Comparison of ENCODE assay signal across 9 cellular contexts in the genomic region with DNA sequence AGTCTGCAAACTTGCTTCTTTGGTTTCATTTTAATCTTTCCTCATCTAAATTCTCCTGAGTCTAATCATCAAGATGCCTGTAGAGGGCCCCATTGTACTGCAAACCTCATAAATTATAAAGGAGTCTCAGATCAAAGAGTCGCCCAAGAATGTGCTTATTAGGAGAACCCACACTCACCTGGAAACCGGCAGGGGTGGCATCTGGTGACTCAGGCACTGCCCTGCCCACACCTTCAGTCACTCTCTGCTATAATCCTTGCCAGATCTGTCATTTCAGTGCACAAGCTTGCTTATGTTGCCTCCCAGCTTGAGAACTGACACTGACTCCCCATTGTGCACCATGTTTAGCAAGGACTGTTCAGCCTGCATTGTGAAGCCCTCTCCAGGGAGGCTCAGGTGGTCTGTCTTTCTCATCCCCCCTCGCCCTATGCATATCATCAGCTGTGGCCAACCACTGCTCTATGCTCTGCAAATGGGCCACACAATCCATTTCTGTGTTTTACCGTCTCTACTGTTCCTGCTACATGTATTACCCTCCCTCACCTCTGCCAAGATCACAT. TPM values are rescaled to one million over a fixed set of nuclear protein-coding genes. Genes with fewer than 3 reads are reported as not detected.
DNase-seq lines count a peak whose midpoint lies in the region; ATAC-seq, FAIRE-seq and TF ChIP-seq lines count a peak whose summit lies in the region.
"Had no signal": no experiment of that assay in that cellular context is flagged by ENCODE, and none has a peak within 500 bp of the region (broad histone marks: within the 10 kb centered on the region; RNA-seq: fewer than 3 reads in every experiment).

No MANE protein-coding gene starts in this region.

- TF ChIP-seq CTCF in CD14-positive monocyte (IDR thresholded peaks at IDR 0.05) = peak; percentile 81
- TF ChIP-seq CTCF in activated CD8-positive, alpha-beta T cell treated with anti-CD3 and anti-CD28 coated beads for 36 hours (IDR thresholded peaks at IDR 0.05) = peak; percentile 51
- TF ChIP-seq CTCF in fibroblast of villous mesenchyme (IDR thresholded peaks at IDR 0.05; ENCODE audit: insufficient read depth, low read depth, low read length) = peak; percentile 70
- peak; percentile 61 for TF ChIP-seq CTCF in progenitor cell of endocrine pancreas (IDR thresholded peaks at IDR 0.05; ENCODE audit: unreplicated experiment)

- no peak overlapping the region for H3K4me3 ChIP-seq in fibroblast of villous mesenchyme (ENCODE audit: low read depth, low read length)
- H3K4me3 ChIP-seq: SK-N-MC had no signal

- no peak for FAIRE-seq in GM19239 (lab: Jason Lieb, UNC)

- H3K36me3 Mint-ChIP-seq in CD14-positive monocyte = no peaks in the 10 kb centered on the region
- no peaks in the 10 kb centered on the region for H3K36me3 Mint-ChIP-seq in activated CD8-positive, alpha-beta T cell treated with anti-CD3 and anti-CD28 coated beads for 36 hours (ENCODE audit: low read depth)
- H3K36me3 Mint-ChIP-seq in progenitor cell of endocrine pancreas (ENCODE audit: insufficient read depth) = no peaks in the 10 kb centered on the region

- CTCF ChIA-PET in activated CD8-positive, alpha-beta T cell treated with anti-CD3 and anti-CD28 coated beads for 36 hours (lab: Charles Lee) = interaction anchor here (0.6 to 2.5 kb wide), 17 partner anchors 10 to 355 kb away, joined by 3 to 15 read pairs (median 3); a partner anchor contains a TSS

- peak; percentile 80 for ATAC-seq in GM18519 (IDR thresholded peaks at IDR 0.05; ENCODE audit: low FRiP score, unreplicated experiment)
- peak; percentile 82 for ATAC-seq in HG02981 (IDR thresholded peaks at IDR 0.05; ENCODE audit: unreplicated experiment)
- ATAC-seq in activated CD8-positive, alpha-beta T cell treated with anti-CD3 and anti-CD28 coated beads for 36 hours = peak; percentile 94

- peaks cover 0 to 2% (median 0%) of the 10 kb centered on the region in 3 donors for H3K27me3 Mint-ChIP-seq in CD14-positive monocyte (ENCODE audit: low read depth in 3 of 3)
- H3K27me3 Mint-ChIP-seq in activated CD8-positive, alpha-beta T cell treated with anti-CD3 and anti-CD28 coated beads for 36 hours = peaks cover 15% of the 10 kb centered on the region
- H3K27me3 Mint-ChIP-seq in progenitor cell of endocrine pancreas = no peaks in the 10 kb centered on the region

- DNase-seq in CD14-positive monocyte (ENCODE audit: low spot score) = no peak
- DNase-seq in NCI-H2196 (lab: John Stamatoyannopoulos, UW; ENCODE audit: unreplicated experiment) = peak; percentile 29
- DNase-seq in activated CD8-positive, alpha-beta T cell treated with anti-CD3 and anti-CD28 coated beads for 36 hours = peak; percentile 50
- DNase-seq in fibroblast of villous mesenchyme (ENCODE audit: low read depth) = peak; percentile 70
- no peak for DNase-seq in progenitor cell of endocrine pancreas (ENCODE audit: low spot score, unreplicated experiment)
- no peak for DNase-seq in GM19239 (ENCODE audit: insufficient read length, low spot score)

- H3K9me3 Mint-ChIP-seq in CD14-positive monocyte (no peaks in the 10 kb centered on the region), progenitor cell of endocrine pancreas (ENCODE audit: low read depth) (no peaks in the 10 kb centered on the region)
- no peaks in the 10 kb centered on the region for H3K9me3 Mint-ChIP-seq in activated CD8-positive, alpha-beta T cell treated with anti-CD3 and anti-CD28 coated beads for 36 hours

- H3K4me1 Mint-ChIP-seq in CD14-positive monocyte (peaks cover 22% of the 10 kb centered on the region), progenitor cell of endocrine pancreas (ENCODE audit: low read depth) (peaks cover 2% of the 10 kb centered on the region)
- no peaks in the 10 kb centered on the region for H3K4me1 Mint-ChIP-seq in activated CD8-positive, alpha-beta T cell treated with anti-CD3 and anti-CD28 coated beads for 36 hours (ENCODE audit: low read depth)

- peak overlapping the region; percentile 60 to 63 for H3K4me3 Mint-ChIP-seq in CD14-positive monocyte
- no peak overlapping the region for H3K4me3 Mint-ChIP-seq in activated CD8-positive, alpha-beta T cell treated with anti-CD3 and anti-CD28 coated beads for 36 hours
- H3K4me3 Mint-ChIP-seq in progenitor cell of endocrine pancreas (ENCODE audit: low read depth) = no peak overlapping the region

- intact Hi-C loops in CD14-positive monocyte (cut with micrococcal nuclease) = loop anchor here (5.0 to 10.0 kb wide), 7 partner anchors 47 to 352 kb away; a partner anchor contains a TSS
- intact Hi-C loops in activated CD8-positive, alpha-beta T cell treated with anti-CD3 and anti-CD28 coated beads for 36 hours (cut with micrococcal nuclease) = loop anchor here (5.0 kb wide), 1 partner anchor 352 kb away; no protein-coding TSS in a partner anchor

- POLR2A ChIA-PET in activated CD8-positive, alpha-beta T cell treated with anti-CD3 and anti-CD28 coated beads for 36 hours (lab: Charles Lee) = no interaction called here

- peak overlapping the region in 4 of 7 donors; percentile 6 to 45 (median 24) for H3K27ac Mint-ChIP-seq in CD14-positive monocyte
- H3K27ac Mint-ChIP-seq in activated CD8-positive, alpha-beta T cell treated with anti-CD3 and anti-CD28 coated beads for 36 hours = no peak overlapping the region
- no peak overlapping the region for H3K27ac Mint-ChIP-seq in progenitor cell of endocrine pancreas

RNA-seq across cellular contexts. Expression of a gene that starts 12.4 kb away (rescaled TPM):
- not detected for polyA plus RNA-seq in CD14-positive monocyte
- not detected for total RNA-seq in activated CD8-positive, alpha-beta T cell treated with anti-CD3 and anti-CD28 coated beads for 36 hours
- total RNA-seq in fibroblast of villous mesenchyme = 0.32 and 0.43 TPM in 2 replicates
- total RNA-seq in progenitor cell of endocrine pancreas = not detected in 2 replicates

RNA-seq across cellular contexts. Expression of a gene that starts 44.3 kb away (rescaled TPM):
- polyA plus RNA-seq in CD14-positive monocyte = 1 to 10 TPM; 2.7 to 8.2 TPM
- total RNA-seq in activated CD8-positive, alpha-beta T cell treated with anti-CD3 and anti-CD28 coated beads for 36 hours = not detected
- total RNA-seq in fibroblast of villous mesenchyme (1.3 and 5.2 TPM in 2 replicates), progenitor cell of endocrine pancreas (not detected in 2 replicates)

Comparison
In these comparisons a context has a peak if more than half of its experiments do, and no peak if none do; other contexts are left out.
1. DNase-seq: peak in NCI-H2196 (single experiment), activated CD8-positive, alpha-beta T cell treated with anti-CD3 and anti-CD28 coated beads for 36 hours (single experiment) and fibroblast of villous mesenchyme (single experiment); none in CD14-positive monocyte (single experiment), progenitor cell of endocrine pancreas (single experiment) and GM19239 (single experiment).
2. H3K27ac Mint-ChIP-seq: peak in CD14-positive monocyte (4 of 7); none in activated CD8-positive, alpha-beta T cell treated with anti-CD3 and anti-CD28 coated beads for 36 hours (single experiment) and progenitor cell of endocrine pancreas (single experiment).
3. H3K4me3 Mint-ChIP-seq: peak in CD14-positive monocyte (2 of 2); none in activated CD8-positive, alpha-beta T cell treated with anti-CD3 and anti-CD28 coated beads for 36 hours (single experiment) and progenitor cell of endocrine pancreas (single experiment).
4. Peak in every context shown above with its lines, with median percentiles within 50 percentile points of each other: CTCF ChIP-seq and ATAC-seq.